ENCODE assay signal across 18 cellular contexts in genomic region chr6:159061146-159061545, GRCh38. TPM values are rescaled to one million over a fixed set of nuclear protein-coding genes. Genes with fewer than 3 reads are reported as not detected.
DNase-seq lines count a peak whose midpoint lies in the region; ATAC-seq and TF ChIP-seq lines count a peak whose summit lies in the region.
"Had no signal": no experiment of that assay in that cellular context is flagged by ENCODE, and none has a peak within 500 bp of the region (broad histone marks: within the 10 kb centered on the region; RNA-seq: fewer than 3 reads in every experiment).

No MANE protein-coding gene starts in this region.

- no peak for TF ChIP-seq CTCF in CD14-positive monocyte (IDR thresholded peaks at IDR 0.05)
- TF ChIP-seq CTCF in CD8-positive, alpha-beta T cell (IDR thresholded peaks at IDR 0.05) = no peak

- intact Hi-C loops in CD14-positive monocyte (cut with micrococcal nuclease) = loop anchor here in 1 of 2 donors (5.0 kb wide), 1 partner anchor 41 kb away; no protein-coding TSS in a partner anchor
- intact Hi-C loops in CD8-positive, alpha-beta T cell (cut with DNase I, micrococcal nuclease) = no loop called here

- H3K9me3 Mint-ChIP-seq in CD14-positive monocyte (no peaks in the 10 kb centered on the region), naive B cell (peaks cover 0 to 4% (median 0%) of the 10 kb centered on the region in 7 donors)
- H3K9me3 Mint-ChIP-seq in CD8-positive, alpha-beta T cell = no peaks in the 10 kb centered on the region
- no peaks in the 10 kb centered on the region for H3K9me3 Mint-ChIP-seq in activated T-helper 17 cell treated with anti-CD3 and anti-CD28 coated beads, Interleukin-2, amount 50 U/mL, for 72 hours

- H3K36me3 Mint-ChIP-seq in CD14-positive monocyte (peaks cover 0 to 14% of the 10 kb centered on the region in 2 donors), naive B cell (no peaks in the 10 kb centered on the region)
- H3K36me3 Mint-ChIP-seq in CD8-positive, alpha-beta T cell = no peaks in the 10 kb centered on the region
- H3K36me3 Mint-ChIP-seq in activated T-helper 17 cell treated with anti-CD3 and anti-CD28 coated beads, Interleukin-2, amount 50 U/mL, for 72 hours (ENCODE audit: low read depth) = no peaks in the 10 kb centered on the region

- no peak overlapping the region for H3K4me3 ChIP-seq in CD8-positive, alpha-beta T cell (ENCODE audit: low read depth, low read length)
- H3K4me3 ChIP-seq: stomach had no signal

- CTCF ChIA-PET in CD8-positive, alpha-beta T cell (lab: Charles Lee) = interaction anchor here (1.1 to 1.8 kb wide), 3 partner anchors 8 to 43 kb away, joined by 3 to 5 read pairs (median 5); no protein-coding TSS in a partner anchor

- POLR2A ChIA-PET in CD8-positive, alpha-beta T cell (lab: Charles Lee) = interaction anchor here (2.6 kb wide), 1 partner anchor 43 kb away, joined by 10 read pairs; no protein-coding TSS in a partner anchor

- no peaks in the 10 kb centered on the region for H3K27me3 ChIP-seq in CD8-positive, alpha-beta T cell (ENCODE audit: insufficient read depth, low read length)

- H3K27ac ChIP-seq in CD8-positive, alpha-beta T cell (ENCODE audit: low read depth, low read length) = peak overlapping the region; percentile 87

- H3K27ac Mint-ChIP-seq in CD14-positive monocyte (peak overlapping the region; percentile 93 to 99 (median 97)), naive B cell (peak overlapping the region; percentile 98 to 99 (median 99))
- peak overlapping the region; percentile 93 for H3K27ac Mint-ChIP-seq in CD8-positive, alpha-beta T cell
- peak overlapping the region; percentile 89 for H3K27ac Mint-ChIP-seq in activated T-helper 17 cell treated with anti-CD3 and anti-CD28 coated beads, Interleukin-2, amount 50 U/mL, for 72 hours

- H3K36me3 ChIP-seq in CD8-positive, alpha-beta T cell (ENCODE audit: insufficient read depth, low read length) = no peaks in the 10 kb centered on the region
- H3K36me3 ChIP-seq: stomach had no signal

- H3K9me3 ChIP-seq in CD8-positive, alpha-beta T cell (ENCODE audit: low read length) = no peaks in the 10 kb centered on the region

- H3K4me1 Mint-ChIP-seq in CD14-positive monocyte = peaks cover 69% of the 10 kb centered on the region
- H3K4me1 Mint-ChIP-seq in CD8-positive, alpha-beta T cell (ENCODE audit: low read depth) = peaks cover 88% of the 10 kb centered on the region
- H3K4me1 Mint-ChIP-seq in activated T-helper 17 cell treated with anti-CD3 and anti-CD28 coated beads, Interleukin-2, amount 50 U/mL, for 72 hours = peaks cover 78% of the 10 kb centered on the region
- peaks cover 70 to 87% (median 71%) of the 10 kb centered on the region in 3 donors for H3K4me1 Mint-ChIP-seq in naive B cell

- peaks cover 71% of the 10 kb centered on the region for H3K4me1 ChIP-seq in CD8-positive, alpha-beta T cell (ENCODE audit: insufficient read depth, low read length)

- H3K4me3 Mint-ChIP-seq in CD14-positive monocyte = peak overlapping the region in 1 of 2 donors; percentile 24
- no peak overlapping the region for H3K4me3 Mint-ChIP-seq in CD8-positive, alpha-beta T cell
- peak overlapping the region; percentile 80 for H3K4me3 Mint-ChIP-seq in activated T-helper 17 cell treated with anti-CD3 and anti-CD28 coated beads, Interleukin-2, amount 50 U/mL, for 72 hours
- peak overlapping the region in 4 of 8 donors; percentile 37 to 86 (median 72) for H3K4me3 Mint-ChIP-seq in naive B cell

- no peak for ATAC-seq in CD8-positive, alpha-beta T cell
- ATAC-seq in activated T-helper 17 cell treated with anti-CD3 and anti-CD28 coated beads, Interleukin-2, amount 50 U/mL, for 72 hours (replicated peaks) = no peak
- ATAC-seq in naive B cell (ENCODE audit: low read depth in 2 of 2) (no peak), esophagus mucosa (no peak), GM18870 (IDR thresholded peaks at IDR 0.05; ENCODE audit: unreplicated experiment) (no peak)
- ATAC-seq: left ventricle myocardium superior, right cardiac atrium had no signal

- no peak for DNase-seq in CD14-positive monocyte (ENCODE audit: low spot score)
- no peak for DNase-seq in CD8-positive, alpha-beta T cell
- no peak for DNase-seq in naive B cell
- DNase-seq in GF-D8 (lab: John Stamatoyannopoulos, UW) = no peak
- DNase-seq in amniotic stem cell (lab: John Stamatoyannopoulos, UW) = no peak
- DNase-seq: activated effector memory CD4-positive, alpha-beta T cell treated with Interleukin-2 at 50 U/mL for 16 hours; AML-193; Kasumi-1; left ventricle myocardium superior; NCI-H1092; NCI-H510A; right cardiac atrium; RPMI8226; stomach had no signal

- H3K27me3 Mint-ChIP-seq in CD14-positive monocyte (ENCODE audit: low read depth in 3 of 3) (peaks cover 0 to 2% (median 0%) of the 10 kb centered on the region in 3 donors), naive B cell (no peaks in the 10 kb centered on the region)
- H3K27me3 Mint-ChIP-seq in CD8-positive, alpha-beta T cell (ENCODE audit: low read depth) = no peaks in the 10 kb centered on the region
- no peaks in the 10 kb centered on the region for H3K27me3 Mint-ChIP-seq in activated T-helper 17 cell treated with anti-CD3 and anti-CD28 coated beads, Interleukin-2, amount 50 U/mL, for 72 hours

RNA-seq across cellular contexts. Expression of gene TAGAP, which starts 16.4 kb away (rescaled TPM):
- 10 to 100 TPM; 51.9 to 59.1 TPM for polyA plus RNA-seq in CD14-positive monocyte
- 100 to 1,000 TPM; 136 to 137 TPM for total RNA-seq in CD8-positive, alpha-beta T cell
- 10 to 100 TPM; 11.7 to 80.7 TPM for total RNA-seq in activated T-helper 17 cell treated with anti-CD3 and anti-CD28 coated beads, Interleukin-2, amount 50 U/mL, for 72 hours
- 100 to 1,000 TPM; 259 to 433 (median 379) TPM for polyA plus RNA-seq in naive B cell (ENCODE audit: low read depth in 6 of 6)
- total RNA-seq in esophagus mucosa = 0.92 TPM
- total RNA-seq: H4 had no signal
